Comparison of ENCODE assay signal across 15 cellular contexts in genomic region chr3:183958226-183958625, GRCh38.
"Had no signal": no experiment of that assay in that cellular context is flagged by ENCODE, and none has a peak within 500 bp of the region (broad histone marks: within the 10 kb centered on the region; RNA-seq: fewer than 3 reads in every experiment).

No MANE protein-coding gene starts in this region.

- H3K4me1 ChIP-seq: left ventricle myocardium inferior had no signal

- H3K4me3 ChIP-seq: left ventricle myocardium inferior had no signal

- H3K27me3 Mint-ChIP-seq: activated naive CD8-positive, alpha-beta T cell; activated T-helper 17 cell treated with anti-CD3 and anti-CD28 coated beads, Interleukin-2, amount 50 U/mL, for 72 hours; brain; central memory CD8-positive, alpha-beta T cell; memory B cell had no signal

- DNase-seq: activated CD4-positive, alpha-beta T cell treated with anti-CD3 and anti-CD28 coated beads for 1 hour; activated CD4-positive, alpha-beta T cell treated with anti-CD3 and anti-CD28 coated beads, Interleukin-2, amount 50 U/mL, for 4 hours; effector memory CD4-positive, alpha-beta T cell; islet precursor cell; left ventricle myocardium inferior; stimulated activated CD4-positive, alpha-beta T cell treated with anti-CD3 and anti-CD28 coated beads, Interleukin-12 subunit alpha, Interleukin-12 subunit beta, amount 100 ng/mL, for 4 hours; stimulated activated CD4-positive, alpha-beta T cell treated with anti-CD3 and anti-CD28 coated beads, Interleukin-2, amount 100 ng/mL, for 24 hours; T-helper 9 cell had no signal

- H3K9me3 ChIP-seq: left ventricle myocardium inferior had no signal

- H3K4me1 Mint-ChIP-seq: activated T-helper 17 cell treated with anti-CD3 and anti-CD28 coated beads, Interleukin-2, amount 50 U/mL, for 72 hours; brain; central memory CD8-positive, alpha-beta T cell; nephron had no signal

- H3K27ac Mint-ChIP-seq: brain, memory B cell, nephron had no signal

- H3K4me3 Mint-ChIP-seq: activated naive CD8-positive, alpha-beta T cell; activated T-helper 17 cell treated with anti-CD3 and anti-CD28 coated beads, Interleukin-2, amount 50 U/mL, for 72 hours; brain; central memory CD8-positive, alpha-beta T cell; memory B cell; nephron had no signal

- ATAC-seq: activated T-helper 17 cell treated with anti-CD3 and anti-CD28 coated beads, Interleukin-2, amount 50 U/mL, for 72 hours; sciatic nerve had no signal

- H3K9me3 Mint-ChIP-seq: activated T-helper 17 cell treated with anti-CD3 and anti-CD28 coated beads, Interleukin-2, amount 50 U/mL, for 72 hours; brain; central memory CD8-positive, alpha-beta T cell; memory B cell; nephron had no signal

- H3K27ac ChIP-seq: left ventricle myocardium inferior had no signal
